Comparison of ENCODE assay signal across 24 cellular contexts in genomic region chr13:112256716-112257497, GRCh38.
"Had no signal": no experiment of that assay in that cellular context is flagged by ENCODE, and none has a peak within 500 bp of the region (broad histone marks: within the 10 kb centered on the region; RNA-seq: fewer than 3 reads in every experiment).

No MANE protein-coding gene starts in this region.

- H3K4me1 Mint-ChIP-seq: naive thymus-derived CD8-positive, alpha-beta T cell; stimulated activated effector memory CD8-positive, alpha-beta T cell treated with anti-CD3 and anti-CD28 coated beads, Interleukin-12 subunit alpha, Interleukin-12 subunit beta, amount 100 ng/mL, for 72 hours had no signal

- H3K36me3 Mint-ChIP-seq: naive thymus-derived CD8-positive, alpha-beta T cell; stimulated activated effector memory CD8-positive, alpha-beta T cell treated with anti-CD3 and anti-CD28 coated beads, Interleukin-12 subunit alpha, Interleukin-12 subunit beta, amount 100 ng/mL, for 72 hours; type B pancreatic cell had no signal

- H3K9me3 ChIP-seq: gastrocnemius medialis, lower lobe of right lung, neutrophil, thyroid gland had no signal

- H3K4me1 ChIP-seq: gastrocnemius medialis, left ventricle myocardium inferior, lower lobe of right lung, parathyroid adenoma, stomach, thyroid gland had no signal

- H3K27ac Mint-ChIP-seq: naive thymus-derived CD8-positive, alpha-beta T cell; nephron progenitor cell; progenitor cell of endocrine pancreas; stimulated activated effector memory CD8-positive, alpha-beta T cell treated with anti-CD3 and anti-CD28 coated beads, Interleukin-12 subunit alpha, Interleukin-12 subunit beta, amount 100 ng/mL, for 72 hours; type B pancreatic cell had no signal

- H3K36me3 ChIP-seq: gastrocnemius medialis, left ventricle myocardium inferior, lower lobe of right lung, neutrophil, stomach, thyroid gland had no signal

- H3K4me3 Mint-ChIP-seq: naive thymus-derived CD8-positive, alpha-beta T cell; nephron progenitor cell; stimulated activated effector memory CD8-positive, alpha-beta T cell treated with anti-CD3 and anti-CD28 coated beads, Interleukin-12 subunit alpha, Interleukin-12 subunit beta, amount 100 ng/mL, for 72 hours; type B pancreatic cell had no signal

- ATAC-seq: gastrocnemius medialis; left colon; lower lobe of right lung; naive thymus-derived CD8-positive, alpha-beta T cell; sciatic nerve; stimulated activated effector memory CD8-positive, alpha-beta T cell treated with anti-CD3 and anti-CD28 coated beads, Interleukin-12 subunit alpha, Interleukin-12 subunit beta, amount 100 ng/mL, for 72 hours had no signal

- H3K9ac ChIP-seq: parathyroid adenoma had no signal

- H3K9me3 Mint-ChIP-seq: nephron progenitor cell, type B pancreatic cell had no signal

- H3K27ac ChIP-seq: gastrocnemius medialis, left ventricle myocardium inferior, lower lobe of right lung, neutrophil, parathyroid adenoma, stomach, thyroid gland had no signal

- DNase-seq: cerebellar nuclear complex; cortex of kidney; effector CD4-positive, alpha-beta T cell; foreskin fibroblast; gastrocnemius medialis; head of caudate nucleus; left colon; left ventricle myocardium inferior; lower lobe of right lung; naive thymus-derived CD8-positive, alpha-beta T cell; nephron progenitor cell; stimulated activated CD4-positive, alpha-beta T cell treated with anti-CD3 and anti-CD28 coated beads, Interleukin-12 subunit alpha, Interleukin-12 subunit beta, amount 100 ng/mL, for 4 hours; stimulated activated CD4-positive, alpha-beta T cell treated with anti-CD3 and anti-CD28 coated beads, Interleukin-1b, Interleukin-23, amount 100 ng/mL, for 48 hours; stimulated activated CD4-positive, alpha-beta T cell treated with anti-CD3 and anti-CD28 coated beads, Interleukin-4, amount 100 ng/mL, for 24 hours; stimulated activated naive CD4-positive, alpha-beta T cell treated with Interleukin-2 at 50 U/mL for 16 hours; stomach; thyroid gland had no signal

- H3K4me3 ChIP-seq: gastrocnemius medialis, left ventricle myocardium inferior, lower lobe of right lung, smooth muscle cell, stomach, thyroid gland had no signal
